In the genomic region with DNA sequence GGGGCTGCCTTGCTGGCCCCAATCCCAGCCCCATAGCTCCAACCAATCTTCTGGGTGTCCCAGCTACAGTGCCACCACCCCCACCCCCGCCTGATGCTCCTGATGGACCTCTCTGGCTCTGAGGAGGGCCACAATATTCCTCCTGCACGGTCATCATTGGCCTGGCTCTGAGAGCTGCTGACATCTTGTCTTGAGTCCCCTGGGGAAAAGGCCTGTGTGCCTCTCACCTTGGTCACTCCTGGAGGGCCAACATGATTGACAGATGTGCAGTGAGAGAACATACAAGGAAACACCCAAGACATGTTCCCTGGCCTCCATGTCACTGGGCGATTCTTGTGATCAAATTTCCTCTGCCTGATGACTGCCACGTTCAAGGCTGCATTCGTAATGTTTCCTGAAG, we compare ENCODE assay signal across 29 cellular contexts. TPM values are rescaled to one million over a fixed set of nuclear protein-coding genes. Genes with fewer than 3 reads are reported as not detected.
"Had no signal": no experiment of that assay in that cellular context is flagged by ENCODE, and none has a peak within 500 bp of the region (broad histone marks: within the 10 kb centered on the region; RNA-seq: fewer than 3 reads in every experiment).

No MANE protein-coding gene starts in this region.

- H3K4me3 ChIP-seq: adrenal gland, body of pancreas, breast epithelium, SJSA1 had no signal

- H3K9ac ChIP-seq: SK-N-SH had no signal

- H3K36me3 ChIP-seq: adrenal gland, breast epithelium, SJSA1 had no signal

- H3K27ac ChIP-seq: adrenal gland, body of pancreas, breast epithelium, SJSA1 had no signal

- ATAC-seq: activated CD8-positive, alpha-beta T cell treated with anti-CD3 and anti-CD28 coated beads for 36 hours; activated naive CD4-positive, alpha-beta T cell treated with anti-CD3 and anti-CD28 coated beads, Interleukin-2, amount 50 U/mL, for 72 hours; activated T-cell treated with anti-CD3 and anti-CD28 coated beads, Interleukin-2, amount 50 U/mL, for 72 hours; activated T-helper 17 cell treated with anti-CD3 and anti-CD28 coated beads, Interleukin-2, amount 50 U/mL, for 72 hours; body of pancreas had no signal

- H3K4me1 ChIP-seq: breast epithelium, SJSA1 had no signal

- H3K9me3 ChIP-seq: adrenal gland, body of pancreas, breast epithelium, SJSA1, SK-N-SH had no signal

- H3K27me3 ChIP-seq: adrenal gland, body of pancreas, breast epithelium, SJSA1 had no signal

- FAIRE-seq: astrocyte, TTC549 had no signal

- H3K4me2 ChIP-seq: SK-N-SH had no signal

- DNase-seq: activated CD4-positive, alpha-beta T cell treated with anti-CD3 and anti-CD28 coated beads, Interleukin-2, amount 10 ng/mL, durations not matched to agents 24 days and 14 days; activated CD4-positive, alpha-beta T cell treated with anti-CD3 and anti-CD28 coated beads, Interleukin-2, amount 50 U/mL, for 4 hours; activated CD8-positive, alpha-beta T cell treated with anti-CD3 and anti-CD28 coated beads for 36 hours; activated gamma-delta T cell treated with Interleukin-2 at 50 U/mL for 16 hours; activated naive CD4-positive, alpha-beta T cell treated with anti-CD3 and anti-CD28 coated beads for 36 hours; activated T-cell treated with anti-CD3 and anti-CD28 coated beads, Interleukin-2, amount 50 U/mL, for 1 hour; activated T-cell treated with anti-CD3 and anti-CD28 coated beads, Interleukin-2, amount 50 U/mL, for 72 hours; adrenal gland; caudate nucleus; Karpas-422; NCI-H1105 treated with DMSO at 0.1 percent for 48 hours; NCI-H1436 treated with DMSO at 0.1 percent for 48 hours; NCI-H1694 treated with DMSO at 0.1 percent for 48 hours; NCI-H2029; NCI-H345; NCI-H524 treated with DMSO at 0.1 percent for 48 hours; SHP77 treated with DMSO at 0.1 percent for 48 hours; SK-N-SH had no signal

RNA-seq across cellular contexts. Expression of gene GDF2, which starts 7.7 kb away (rescaled TPM):
- total RNA-seq: activated CD4-positive, alpha-beta T cell treated with anti-CD3 and anti-CD28 coated beads, Interleukin-2, amount 10 ng/mL, durations not matched to agents 24 days and 14 days; activated CD8-positive, alpha-beta memory T cell treated with anti-CD3 and anti-CD28 coated beads for 36 hours; activated CD8-positive, alpha-beta T cell treated with anti-CD3 and anti-CD28 coated beads for 36 hours; activated naive CD4-positive, alpha-beta T cell treated with anti-CD3 and anti-CD28 coated beads for 36 hours; activated naive CD4-positive, alpha-beta T cell treated with anti-CD3 and anti-CD28 coated beads, Interleukin-2, amount 50 U/mL, for 72 hours; activated T-cell treated with anti-CD3 and anti-CD28 coated beads, Interleukin-2, amount 50 U/mL, for 72 hours; activated T-helper 17 cell treated with anti-CD3 and anti-CD28 coated beads, Interleukin-2, amount 50 U/mL, for 72 hours; adrenal gland; astrocyte; body of pancreas; breast epithelium; MCF 10A; NCI-H460; RPMI7951; SJSA1 had no signal
- polyA plus RNA-seq: adrenal gland, SK-N-SH had no signal

RNA-seq across cellular contexts. Expression of gene RBP3, which starts 18.3 kb away (rescaled TPM):
- total RNA-seq: activated CD4-positive, alpha-beta T cell treated with anti-CD3 and anti-CD28 coated beads, Interleukin-2, amount 10 ng/mL, durations not matched to agents 24 days and 14 days; activated CD8-positive, alpha-beta memory T cell treated with anti-CD3 and anti-CD28 coated beads for 36 hours; activated CD8-positive, alpha-beta T cell treated with anti-CD3 and anti-CD28 coated beads for 36 hours; activated naive CD4-positive, alpha-beta T cell treated with anti-CD3 and anti-CD28 coated beads for 36 hours; activated naive CD4-positive, alpha-beta T cell treated with anti-CD3 and anti-CD28 coated beads, Interleukin-2, amount 50 U/mL, for 72 hours; activated T-cell treated with anti-CD3 and anti-CD28 coated beads, Interleukin-2, amount 50 U/mL, for 72 hours; activated T-helper 17 cell treated with anti-CD3 and anti-CD28 coated beads, Interleukin-2, amount 50 U/mL, for 72 hours; astrocyte; body of pancreas; breast epithelium; MCF 10A; NCI-H460; RPMI7951; SJSA1 had no signal
- polyA plus RNA-seq: adrenal gland, SK-N-SH had no signal

RNA-seq across cellular contexts. Expression of gene GDF10, which starts 29.9 kb away (rescaled TPM):
- total RNA-seq: MCF 10A, NCI-H460, RPMI7951, SJSA1 had no signal

RNA-seq across cellular contexts. Expression of gene ZNF488, which starts 54.2 kb away (rescaled TPM):
- total RNA-seq: activated CD4-positive, alpha-beta T cell treated with anti-CD3 and anti-CD28 coated beads, Interleukin-2, amount 10 ng/mL, durations not matched to agents 24 days and 14 days; NCI-H460 had no signal
